Comparison of ENCODE assay signal across 10 cellular contexts in the genomic region with DNA sequence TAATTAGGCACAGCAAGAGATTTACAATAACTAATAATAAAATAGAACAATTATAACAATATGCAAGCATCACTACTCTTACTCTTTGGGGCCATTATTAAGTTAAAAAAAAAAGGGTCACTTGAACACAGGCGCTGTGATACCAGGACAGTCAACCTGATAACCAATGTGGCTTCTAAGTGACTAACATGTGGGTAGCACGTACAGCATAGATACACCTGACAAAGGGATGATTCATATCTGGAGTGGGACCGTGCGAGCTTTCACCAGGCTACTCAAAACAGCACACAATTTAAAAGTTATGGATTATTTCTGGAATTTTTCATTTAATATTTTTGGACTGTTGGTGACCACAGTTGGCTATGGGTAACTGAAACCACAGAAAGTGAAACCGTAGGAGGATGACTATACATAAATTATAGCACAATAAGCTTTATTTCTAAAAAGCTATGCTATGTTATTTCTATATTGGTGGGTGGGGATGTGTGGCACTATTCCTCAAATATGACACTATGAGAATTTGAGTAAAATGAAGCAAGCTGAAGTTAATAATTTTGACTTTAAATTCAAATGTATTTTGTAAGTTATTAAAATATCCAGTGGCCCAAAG.
DNase-seq lines count a peak whose midpoint lies in the region; ATAC-seq, FAIRE-seq and TF ChIP-seq lines count a peak whose summit lies in the region.
"Had no signal": no experiment of that assay in that cellular context is flagged by ENCODE, and none has a peak within 500 bp of the region (broad histone marks: within the 10 kb centered on the region; RNA-seq: fewer than 3 reads in every experiment).

No MANE protein-coding gene starts in this region.

- H4K20me1 ChIP-seq in BLaER1, result no peaks in the 10 kb centered on the region

- peak overlapping the region; percentile 90 for H3K4me2 ChIP-seq in BLaER1

- POLR2A ChIA-PET in activated CD8-positive, alpha-beta T cell treated with anti-CD3 and anti-CD28 coated beads for 36 hours (lab: Charles Lee), result no interaction called here

- DNase-seq in GM19239 (ENCODE audit: insufficient read length, low spot score) (no peak), GF-D8 (lab: John Stamatoyannopoulos, UW) (no peak), A172 (ENCODE audit: low spot score) (no peak), lower lobe of right lung (no peak), NCI-H748 (lab: John Stamatoyannopoulos, UW; ENCODE audit: unreplicated experiment) (no peak)
- DNase-seq in activated CD8-positive, alpha-beta T cell treated with anti-CD3 and anti-CD28 coated beads for 36 hours, result peak; percentile 75
- DNase-seq: SIG-M5 had no signal

- no peak for TF ChIP-seq CTCF in activated CD8-positive, alpha-beta T cell treated with anti-CD3 and anti-CD28 coated beads for 36 hours (IDR thresholded peaks at IDR 0.05)
- TF ChIP-seq CTCF in lower lobe of right lung (IDR thresholded peaks at IDR 0.05), result no peak

- H3K27me3 ChIP-seq in BLaER1, result no peaks in the 10 kb centered on the region
- no peaks in the 10 kb centered on the region for H3K27me3 ChIP-seq in lower lobe of right lung (ENCODE audit: low read depth)

- H3K27me3 Mint-ChIP-seq in activated CD8-positive, alpha-beta T cell treated with anti-CD3 and anti-CD28 coated beads for 36 hours, result no peaks in the 10 kb centered on the region

- H3K4me1 ChIP-seq in BLaER1, result peaks cover 56% of the 10 kb centered on the region
- no peaks in the 10 kb centered on the region for H3K4me1 ChIP-seq in lower lobe of right lung

- H3K9ac ChIP-seq in BLaER1, result no peak overlapping the region

- peak overlapping the region; percentile 12 for H3K27ac Mint-ChIP-seq in activated CD8-positive, alpha-beta T cell treated with anti-CD3 and anti-CD28 coated beads for 36 hours

- H3K9me3 Mint-ChIP-seq in activated CD8-positive, alpha-beta T cell treated with anti-CD3 and anti-CD28 coated beads for 36 hours, result peaks cover 2% of the 10 kb centered on the region

- intact Hi-C loops in activated CD8-positive, alpha-beta T cell treated with anti-CD3 and anti-CD28 coated beads for 36 hours (cut with micrococcal nuclease), result loop anchor here (5.0 kb wide), 1 partner anchor 255 kb away; no protein-coding TSS in a partner anchor
- intact Hi-C loops in lower lobe of right lung (cut with DNase I), result no loop called here

- CTCF ChIA-PET in activated CD8-positive, alpha-beta T cell treated with anti-CD3 and anti-CD28 coated beads for 36 hours (lab: Charles Lee), result interaction anchor here (0.8 to 2.1 kb wide), 2 partner anchors 14 to 263 kb away, joined by 3 to 8 read pairs; no protein-coding TSS in a partner anchor

- H3K36me3 ChIP-seq in BLaER1, result peaks cover 4% of the 10 kb centered on the region; the same call in 1 of the 2 replicates
- H3K36me3 ChIP-seq in lower lobe of right lung, result peaks cover 8% of the 10 kb centered on the region

- H3K4me1 Mint-ChIP-seq in activated CD8-positive, alpha-beta T cell treated with anti-CD3 and anti-CD28 coated beads for 36 hours (ENCODE audit: low read depth), result peaks cover 10% of the 10 kb centered on the region

- peak; percentile 91 for FAIRE-seq in GM19239 (lab: Jason Lieb, UNC)

- ATAC-seq in HG03039 (IDR thresholded peaks at IDR 0.05; ENCODE audit: unreplicated experiment) (peak; percentile 99), lower lobe of right lung (no peak)
- ATAC-seq in activated CD8-positive, alpha-beta T cell treated with anti-CD3 and anti-CD28 coated beads for 36 hours, result peak; percentile 100

- H3K27ac ChIP-seq in BLaER1, result peak overlapping the region; percentile 83; the same call in 1 of the 2 replicates
- H3K27ac ChIP-seq in lower lobe of right lung, result no peak overlapping the region
- H3K27ac ChIP-seq: C4-2B had no signal

- peaks cover 16% of the 10 kb centered on the region for H3K9me3 ChIP-seq in BLaER1
- H3K9me3 ChIP-seq in lower lobe of right lung, result peaks cover 5% of the 10 kb centered on the region

- H3K4me3 ChIP-seq in BLaER1, result no peak overlapping the region; the same call in 1 of the 2 replicates
- H3K4me3 ChIP-seq in lower lobe of right lung, result no peak overlapping the region

- no peak overlapping the region for H3K4me3 Mint-ChIP-seq in activated CD8-positive, alpha-beta T cell treated with anti-CD3 and anti-CD28 coated beads for 36 hours

- peaks cover 17% of the 10 kb centered on the region for H3K36me3 Mint-ChIP-seq in activated CD8-positive, alpha-beta T cell treated with anti-CD3 and anti-CD28 coated beads for 36 hours (ENCODE audit: low read depth)

Comparison
In these comparisons a context has a peak if more than half of its experiments do, and no peak if none do; other contexts are left out.
1. ATAC-seq: peak in HG03039 (single experiment) and activated CD8-positive, alpha-beta T cell treated with anti-CD3 and anti-CD28 coated beads for 36 hours (single experiment); none in lower lobe of right lung (0 of 2).